Comparison of ENCODE assay signal across 8 cellular contexts in the genomic region with DNA sequence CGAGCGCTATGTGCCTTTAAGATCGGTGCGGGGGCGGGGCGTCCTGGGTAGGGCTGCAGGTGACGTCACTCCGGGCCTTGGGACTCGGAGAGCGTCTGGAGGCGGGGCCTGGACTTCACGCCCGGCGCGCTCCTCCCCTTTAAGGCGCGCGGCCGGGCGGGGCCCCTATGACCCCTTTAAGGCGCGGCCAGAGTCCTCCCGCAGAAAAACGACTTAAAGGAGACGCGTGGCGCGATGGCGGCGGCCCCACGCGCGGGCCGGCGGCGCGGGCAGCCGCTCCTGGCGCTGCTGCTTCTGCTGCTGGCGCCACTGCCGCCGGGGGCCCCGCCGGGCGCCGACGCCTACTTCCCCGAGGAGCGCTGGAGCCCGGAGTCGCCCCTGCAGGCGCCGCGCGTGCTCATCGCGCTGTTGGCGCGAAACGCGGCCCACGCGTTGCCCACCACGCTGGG. TPM values are rescaled to one million over a fixed set of nuclear protein-coding genes. Genes with fewer than 3 reads are reported as not detected.
A peak's percentile ranks its signal among the peaks of the same experiment; 100 is the strongest.
DNase-seq lines count a peak whose midpoint lies in the region; ATAC-seq lines count a peak whose summit lies in the region.

A gene (plus strand): TSS at position 170 of the 449 bp plus-strand sequence. CDS start 65 bp downstream, at position 235.

- DNase-seq in Ammon's horn (ENCODE audit: low spot score) (peak; percentile 100), NCI-H748 treated with DMSO at 0.1 percent for 48 hours (lab: John Stamatoyannopoulos, UW) (peak; percentile 83), dedifferentiated amniotic fluid mesenchymal stem cell (ENCODE audit: extremely low spot score) (peak; percentile 98), left lobe of liver (ENCODE audit: low spot score) (peak; percentile 97)
- DNase-seq in activated CD4-positive, alpha-beta T cell treated with anti-CD3 and anti-CD28 coated beads, Interleukin-2, amount 50 U/mL, for 1 hour: peak; percentile 98
- peak; percentile 100 for DNase-seq in stimulated activated CD4-positive, alpha-beta T cell treated with anti-CD3 and anti-CD28 coated beads, Interleukin-2, amount 100 ng/mL, for 24 hours

- ATAC-seq in GM19328 (IDR thresholded peaks at IDR 0.05; ENCODE audit: unreplicated experiment) (peak; percentile 88), HG03521 (IDR thresholded peaks at IDR 0.05; ENCODE audit: unreplicated experiment) (peak; percentile 92), left lobe of liver (peak; percentile 97)

RNA-seq across cellular contexts. Expression of the gene that starts here (rescaled TPM):
- total RNA-seq in left lobe of liver: 31.5 TPM

Comparison
In these comparisons a context has a peak if more than half of its experiments do, and no peak if none do; other contexts are left out.
1. Peak in every context shown above with its lines: DNase-seq and ATAC-seq.